In the genomic region with DNA sequence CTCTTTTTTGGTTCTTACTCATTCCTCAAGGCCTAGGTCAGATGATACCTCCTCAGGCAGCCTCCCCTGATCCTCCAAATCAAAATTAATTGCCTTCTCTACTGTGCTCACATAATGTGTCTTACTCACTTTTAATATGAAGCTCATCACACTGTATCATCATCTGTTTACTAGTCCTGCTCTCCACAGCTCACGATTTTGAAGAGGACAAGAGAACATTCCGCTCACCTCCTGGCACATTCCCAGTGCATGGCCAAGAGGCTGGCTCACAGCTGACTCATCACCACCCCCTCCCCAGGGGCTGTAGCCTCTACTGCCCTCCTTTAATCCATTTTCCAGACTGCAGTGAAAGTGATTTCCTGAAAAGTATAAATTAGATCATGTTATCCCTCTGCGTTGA, we compare ENCODE assay signal across 24 cellular contexts.
DNase-seq lines count a peak whose midpoint lies in the region; ATAC-seq and FAIRE-seq lines count a peak whose summit lies in the region.
"Had no signal": no experiment of that assay in that cellular context is flagged by ENCODE, and none has a peak within 500 bp of the region (broad histone marks: within the 10 kb centered on the region; RNA-seq: fewer than 3 reads in every experiment).

No MANE protein-coding gene starts in this region.

- H3K4me3 ChIP-seq in ACC112 (ENCODE audit: low read depth, low read length), result peak overlapping the region; percentile 39; the same call in 1 of the 2 replicates

- no peaks in the 10 kb centered on the region for H3K27me3 ChIP-seq in ACC112 (ENCODE audit: insufficient read depth, low read length)

- H2AFZ ChIP-seq in ACC112 (ENCODE audit: low read length, unreplicated experiment), result no peak overlapping the region

- H3K79me2 ChIP-seq in ACC112 (ENCODE audit: control insufficient read depth, insufficient read depth, low read length, unreplicated experiment), result no peaks in the 10 kb centered on the region

- intact Hi-C loops in left ventricle myocardium superior (cut with micrococcal nuclease), result loop anchor here (10.0 kb wide), 1 partner anchor 172 kb away; no protein-coding TSS in a partner anchor

- H3K27ac ChIP-seq in ACC112 (ENCODE audit: low read depth, low read length), result peak overlapping the region; percentile 71

- peaks cover 29% of the 10 kb centered on the region for H3K4me1 ChIP-seq in ACC112 (ENCODE audit: control insufficient read depth, insufficient read depth, low read length, unreplicated experiment)

- peak; percentile 9 for FAIRE-seq in HTR-8/SVneo (lab: Jason Lieb, UNC)
- FAIRE-seq: endothelial cell of umbilical vein, kidney had no signal

- DNase-seq in HTR-8/SVneo (ENCODE audit: insufficient read length, low spot score) (peak; percentile 33), astrocyte of the hippocampus (ENCODE audit: low read depth, low spot score) (peak; percentile 78), lung microvascular endothelial cell (ENCODE audit: low read depth in 2 of 2) (peak; percentile 22 to 70), NOMO-1 treated with DMSO at 0.1 percent for 48 hours (lab: John Stamatoyannopoulos, UW; ENCODE audit: unreplicated experiment) (no peak), NCI-H748 treated with DMSO at 0.1 percent for 48 hours (lab: John Stamatoyannopoulos, UW) (no peak), left ventricle myocardium superior (no peak), OCI-M1 (lab: John Stamatoyannopoulos, UW) (no peak)
- DNase-seq: ACHN; activated CD4-positive, alpha-beta T cell treated with anti-CD3 and anti-CD28 coated beads for 48 hours; activated CD8-positive, alpha-beta memory T cell treated with anti-CD3 and anti-CD28 coated beads, Interleukin-2, amount 10 ng/mL, durations not matched to agents 7 days and 5 days; activated naive CD8-positive, alpha-beta T cell treated with anti-CD3 and anti-CD28 coated beads for 36 hours; dermis blood vessel endothelial cell; hypothalamus; KG1; kidney; naive thymus-derived CD4-positive, alpha-beta T cell; NCI-H1092; NCI-H2029; NCI-H345; NK-92 treated with Interleukin-12 subunit alpha and Interleukin-12 subunit beta, amount 100 ng/mL, for 24 hours had no signal

- H3K36me3 ChIP-seq in ACC112 (ENCODE audit: insufficient read depth, low read length), result no peaks in the 10 kb centered on the region

- no peak for ATAC-seq in left ventricle myocardium superior
- ATAC-seq: activated CD8-positive, alpha-beta memory T cell treated with anti-CD3 and anti-CD28 coated beads, Interleukin-2, amount 10 ng/mL, durations not matched to agents 7 days and 5 days; naive thymus-derived CD4-positive, alpha-beta T cell; sciatic nerve; stimulated activated effector memory CD8-positive, alpha-beta T cell treated with anti-CD3 and anti-CD28 coated beads, Interleukin-12 subunit alpha, Interleukin-12 subunit beta, amount 100 ng/mL, for 72 hours had no signal

Comparison
In these comparisons a context has a peak if more than half of its experiments do, and no peak if none do; other contexts are left out.
1. DNase-seq: peak in HTR-8/SVneo (single experiment), astrocyte of the hippocampus (single experiment) and lung microvascular endothelial cell (2 of 2); none in NOMO-1 treated with DMSO at 0.1 percent for 48 hours (single experiment), NCI-H748 treated with DMSO at 0.1 percent for 48 hours (single experiment), left ventricle myocardium superior (single experiment) and OCI-M1 (single experiment).